1 cellular context compared by ENCODE assay signal in genomic region chr2:191020221-191020741, GRCh38.
TF ChIP-seq lines count a peak whose summit lies in the region.

No MANE protein-coding gene starts in this region.

TF ChIP-seq in K562, 482 proteins besides CTCF, POLR2A, EP300 and RAD21 (continued from another document):
- TF ChIP-seq CTCFL (IDR thresholded peaks at IDR 0.05; ENCODE audit: borderline replicate concordance, insufficient read depth, low read depth, low read length, poor library complexity, severe bottlenecking), result no peak
- TF ChIP-seq COPS2 (conservative IDR thresholded peaks at IDR 0.05), result no peak
- TF ChIP-seq ZKSCAN1 (IDR thresholded peaks at IDR 0.05; ENCODE audit: low read depth, low read length), result no peak
- TF ChIP-seq RBM14 (IDR thresholded peaks at IDR 0.05; ENCODE audit: borderline replicate concordance, insufficient read depth, low read depth, low read length), result no peak
- TF ChIP-seq TRIM28 (IDR thresholded peaks at IDR 0.05), result no peak
- peak; percentile 73 for TF ChIP-seq SMAD4 (CRISPR knock-in tag; conservative IDR thresholded peaks at IDR 0.05)
- TF ChIP-seq E4F1 (CRISPR knock-in tag; IDR thresholded peaks at IDR 0.05; ENCODE audit: borderline replicate concordance), result no peak
- no peak for TF ChIP-seq RNF219 (CRISPR knock-in tag; IDR thresholded peaks at IDR 0.05)
- TF ChIP-seq XRCC5 (IDR thresholded peaks at IDR 0.05; ENCODE audit: low read depth, low read length), result peak; percentile 79; the same call in 1 of the 2 replicates
- TF ChIP-seq SIN3A (IDR thresholded peaks at IDR 0.05; ENCODE audit: borderline replicate concordance in 2 of 2, control insufficient read depth in 1 of 2, low read depth in 2 of 2, low read length in 2 of 2), result peak; percentile 96 to 99
- TF ChIP-seq PHB2 (IDR thresholded peaks at IDR 0.05; ENCODE audit: low read depth), result no peak
- no peak for TF ChIP-seq KAT2B (IDR thresholded peaks at IDR 0.05; ENCODE audit: low read depth, low read length)
- no peak for TF ChIP-seq ZBTB7A (IDR thresholded peaks at IDR 0.05; ENCODE audit: borderline replicate concordance, control insufficient read depth, low read depth, low read length)
- peak; percentile 90 for TF ChIP-seq ETV1 (tag; conservative IDR thresholded peaks at IDR 0.05; ENCODE audit: low read depth)
- TF ChIP-seq NBN (IDR thresholded peaks at IDR 0.05; ENCODE audit: low read depth), result 0 out of 2 replicates have a peak, but pooled peaks have one; percentile 66
- no peak for TF ChIP-seq SFPQ (IDR thresholded peaks at IDR 0.05; ENCODE audit: low read depth, low read length)
- TF ChIP-seq ZNF668 (CRISPR knock-in tag; IDR thresholded peaks at IDR 0.05), result no peak
- TF ChIP-seq TBP (optimal IDR thresholded peaks at IDR 0.05; ENCODE audit: low read depth, low read length), result no peak
- peak; percentile 94 for TF ChIP-seq POLR2G (IDR thresholded peaks at IDR 0.05; ENCODE audit: low read depth, low read length)
- TF ChIP-seq ZNF384 (IDR thresholded peaks at IDR 0.05; ENCODE audit: low read depth, low read length), result 0 out of 2 replicates have a peak, but pooled peaks have one; percentile 33
- no peak for TF ChIP-seq KHSRP (IDR thresholded peaks at IDR 0.05)
- peak; percentile 73; the same call in 1 of the 2 replicates for TF ChIP-seq ZBTB49 (CRISPR knock-in tag; IDR thresholded peaks at IDR 0.05; ENCODE audit: borderline replicate concordance)
- TF ChIP-seq SREBF1 (IDR thresholded peaks at IDR 0.05; ENCODE audit: borderline replicate concordance, low read depth, low read length), result no peak
